ENCODE assay signal across 24 cellular contexts in the genomic region with DNA sequence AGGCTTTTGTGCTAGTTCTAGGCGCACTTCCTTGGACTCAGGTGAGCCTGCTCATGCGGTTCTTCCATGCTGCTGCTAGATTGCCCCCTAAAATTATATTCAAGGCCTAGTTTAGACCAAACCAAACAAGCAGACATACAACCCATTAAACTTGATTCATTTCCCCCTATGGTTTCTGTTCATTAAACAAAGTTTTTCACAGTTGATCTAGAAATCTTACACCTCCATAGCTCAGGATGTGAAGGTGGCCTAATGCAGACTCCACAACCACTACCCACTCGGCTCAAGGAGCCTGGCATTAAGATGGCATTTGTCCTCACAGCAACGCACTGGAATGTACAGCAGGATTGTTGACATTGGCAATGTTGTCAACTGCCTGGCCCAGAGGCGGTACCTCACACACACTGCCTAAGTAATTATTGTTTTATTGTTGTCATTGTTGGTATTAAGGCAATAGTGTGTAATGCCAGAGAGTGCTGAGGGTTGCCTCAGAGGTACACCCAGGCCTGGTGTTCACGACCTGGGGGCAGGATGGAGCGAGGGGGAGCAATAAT. TPM values are rescaled to one million over a fixed set of nuclear protein-coding genes. Genes with fewer than 3 reads are reported as not detected.
"Had no signal": no experiment of that assay in that cellular context is flagged by ENCODE, and none has a peak within 500 bp of the region (broad histone marks: within the 10 kb centered on the region; RNA-seq: fewer than 3 reads in every experiment).

No MANE protein-coding gene starts in this region.

- DNase-seq: activated CD4-positive, alpha-beta T cell treated with anti-CD3 and anti-CD28 coated beads, Interleukin-2, amount 10 ng/mL, durations not matched to agents 24 days and 14 days; activated CD8-positive, alpha-beta T cell treated with anti-CD3 and anti-CD28 coated beads, Interleukin-2, amount 10 ng/mL, durations not matched to agents 7 days and 5 days; activated naive CD4-positive, alpha-beta T cell treated with Interleukin-2 at 50 U/mL for 16 hours; activated T-cell treated with anti-CD3 and anti-CD28 coated beads, Interleukin-2, amount 50 U/mL, for 24 hours; body of pancreas; caudate nucleus; midbrain; nephron progenitor cell; nucleus accumbens; retina; stimulated activated CD4-positive, alpha-beta T cell treated with anti-CD3 and anti-CD28 coated beads, Interleukin-2, amount 100 ng/mL, for 24 hours; T1000; upper lobe of left lung had no signal

- H3K27me3 ChIP-seq: body of pancreas, upper lobe of left lung had no signal

- H3K9me3 ChIP-seq: body of pancreas, upper lobe of left lung had no signal

- H3K27me3 Mint-ChIP-seq: activated CD4-positive, alpha-beta T cell treated with anti-CD3 and anti-CD28 coated beads, Interleukin-2, amount 10 ng/mL, durations not matched to agents 24 days and 14 days; activated T-cell treated with anti-CD3 and anti-CD28 coated beads, Interleukin-2, amount 50 U/mL, for 24 hours; stimulated activated naive CD8-positive, alpha-beta T cell treated with anti-CD3 and anti-CD28 coated beads, Interleukin-15, Interleukin-2, amounts not matched to agents 100 ng/mL and 50 ng/mL, for 24 hours had no signal

- FAIRE-seq: endometrium, frontal cortex had no signal

- H3K4me1 Mint-ChIP-seq: activated CD4-positive, alpha-beta T cell treated with anti-CD3 and anti-CD28 coated beads, Interleukin-2, amount 10 ng/mL, durations not matched to agents 24 days and 14 days; nephron progenitor cell had no signal

- H3K4me1 ChIP-seq: body of pancreas had no signal

- ATAC-seq: activated CD8-positive, alpha-beta T cell treated with anti-CD3 and anti-CD28 coated beads, Interleukin-2, amount 10 ng/mL, durations not matched to agents 7 days and 5 days; body of pancreas had no signal

- H3K27ac Mint-ChIP-seq: activated CD4-positive, alpha-beta T cell treated with anti-CD3 and anti-CD28 coated beads, Interleukin-2, amount 10 ng/mL, durations not matched to agents 24 days and 14 days; activated CD8-positive, alpha-beta T cell treated with anti-CD3 and anti-CD28 coated beads, Interleukin-2, amount 10 ng/mL, durations not matched to agents 7 days and 5 days; activated T-cell treated with anti-CD3 and anti-CD28 coated beads, Interleukin-2, amount 50 U/mL, for 24 hours; activated T-helper 2 cell treated with anti-CD3 and anti-CD28 coated beads, Interferon-gamma antibody, Interleukin-2, Interleukin-4, amounts not matched to agents 10 μg/mL and 5 μg/mL and 100 μg/mL, durations not matched to agents 14 hours and 24 hours and 36 hours; nephron progenitor cell; stimulated activated naive CD8-positive, alpha-beta T cell treated with anti-CD3 and anti-CD28 coated beads, Interleukin-15, Interleukin-2, amounts not matched to agents 100 ng/mL and 50 ng/mL, for 24 hours had no signal

- H3K4me3 ChIP-seq: body of pancreas, lung, upper lobe of left lung had no signal

- H3K4me3 Mint-ChIP-seq: activated CD4-positive, alpha-beta T cell treated with anti-CD3 and anti-CD28 coated beads, Interleukin-2, amount 10 ng/mL, durations not matched to agents 24 days and 14 days; activated CD8-positive, alpha-beta T cell treated with anti-CD3 and anti-CD28 coated beads, Interleukin-2, amount 10 ng/mL, durations not matched to agents 7 days and 5 days; activated T-cell treated with anti-CD3 and anti-CD28 coated beads, Interleukin-2, amount 50 U/mL, for 24 hours; nephron progenitor cell; stimulated activated naive CD8-positive, alpha-beta T cell treated with anti-CD3 and anti-CD28 coated beads, Interleukin-15, Interleukin-2, amounts not matched to agents 100 ng/mL and 50 ng/mL, for 24 hours had no signal

- H3K9me3 Mint-ChIP-seq: activated CD4-positive, alpha-beta T cell treated with anti-CD3 and anti-CD28 coated beads, Interleukin-2, amount 10 ng/mL, durations not matched to agents 24 days and 14 days; activated T-cell treated with anti-CD3 and anti-CD28 coated beads, Interleukin-2, amount 50 U/mL, for 24 hours; activated T-helper 2 cell treated with anti-CD3 and anti-CD28 coated beads, Interferon-gamma antibody, Interleukin-2, Interleukin-4, amounts not matched to agents 10 μg/mL and 5 μg/mL and 100 μg/mL, durations not matched to agents 14 hours and 24 hours and 36 hours; nephron progenitor cell; stimulated activated naive CD8-positive, alpha-beta T cell treated with anti-CD3 and anti-CD28 coated beads, Interleukin-15, Interleukin-2, amounts not matched to agents 100 ng/mL and 50 ng/mL, for 24 hours had no signal

- H3K36me3 ChIP-seq: upper lobe of left lung had no signal

- H3K27ac ChIP-seq: body of pancreas had no signal

RNA-seq across cellular contexts. Expression of gene LRRC18, which starts 38.4 kb away (rescaled TPM):
- total RNA-seq: activated CD4-positive, alpha-beta T cell treated with anti-CD3 and anti-CD28 coated beads, Interleukin-2, amount 10 ng/mL, durations not matched to agents 24 days and 14 days; activated T-helper 2 cell treated with anti-CD3 and anti-CD28 coated beads, Interferon-gamma antibody, Interleukin-2, Interleukin-4, amounts not matched to agents 10 μg/mL and 5 μg/mL and 100 μg/mL, durations not matched to agents 14 hours and 24 hours and 36 hours; body of pancreas; frontal cortex; kidney epithelial cell; myocyte; posterior vena cava; T-helper 1 cell treated with Interleukin-12 subunit alpha and Interleukin-12 subunit beta and Interleukin-4 antibody, amounts not matched to agents 30 ng/mL and 1 ng/mL, for 36 hours; temporal lobe had no signal
- polyA plus RNA-seq: esophagus had no signal
